ENCODE assay signal across 1 cellular context in the genomic region with DNA sequence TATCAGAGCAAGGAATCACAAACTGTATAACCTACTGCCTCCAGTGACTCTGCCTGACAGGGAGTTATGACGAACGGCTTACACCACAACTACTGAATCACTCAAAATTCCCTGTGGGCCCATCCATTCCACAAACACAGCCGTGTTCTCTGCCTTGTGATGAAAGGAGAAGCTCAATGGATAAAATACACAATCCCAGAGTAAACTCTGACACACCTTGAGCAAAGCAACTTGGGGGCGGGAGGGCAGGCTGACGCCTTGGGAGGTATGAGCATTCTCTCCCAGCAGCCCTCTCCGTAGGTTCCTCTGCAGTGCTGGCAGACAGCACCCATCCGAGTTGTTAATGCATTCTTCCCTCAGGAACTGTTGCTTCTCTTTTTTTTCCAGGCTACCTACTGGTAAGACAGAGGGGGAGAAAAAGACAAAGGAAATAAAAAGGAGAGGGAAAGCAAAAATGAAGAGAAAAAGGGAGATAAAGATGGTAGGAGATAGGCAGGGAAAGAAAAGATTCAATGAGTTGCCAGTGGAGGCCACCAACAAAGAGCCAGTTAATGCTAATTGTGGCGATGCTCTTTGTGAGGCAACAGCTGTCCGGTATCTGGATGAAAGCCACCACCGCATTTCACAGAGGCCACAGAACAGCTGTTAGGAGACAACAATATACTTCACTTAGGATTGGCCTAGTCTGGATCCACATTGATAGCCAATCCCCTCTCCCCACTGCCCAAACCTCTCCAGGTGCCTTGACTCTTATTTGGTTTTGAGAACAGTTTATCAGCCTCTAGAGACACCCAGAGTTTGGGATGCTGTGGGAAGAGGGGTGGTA.
TF ChIP-seq lines count a peak whose summit lies in the region.

No MANE protein-coding gene starts in this region.

TF ChIP-seq in IMR-90, 13 proteins besides CTCF, POLR2A, EP300 and RAD21 (continued from another document):
- TF ChIP-seq USF2 (IDR thresholded peaks at IDR 0.05; ENCODE audit: low read depth, low read length): no peak
- TF ChIP-seq NFE2L2 (IDR thresholded peaks at IDR 0.05; ENCODE audit: low read depth, low read length): no peak
- TF ChIP-seq MAFK (IDR thresholded peaks at IDR 0.05; ENCODE audit: low read depth, low read length): no peak
- no peak for TF ChIP-seq RFX5 (IDR thresholded peaks at IDR 0.05; ENCODE audit: low read depth, low read length)
- no peak for TF ChIP-seq CHD1 (IDR thresholded peaks at IDR 0.05; ENCODE audit: low read depth, low read length)
